Comparison of ENCODE assay signal across 13 cellular contexts in genomic region chr11:121670792-121671275, GRCh38.
DNase-seq lines count a peak whose midpoint lies in the region; ATAC-seq and TF ChIP-seq lines count a peak whose summit lies in the region.
"Had no signal": no experiment of that assay in that cellular context is flagged by ENCODE, and none has a peak within 500 bp of the region (broad histone marks: within the 10 kb centered on the region; RNA-seq: fewer than 3 reads in every experiment).

No MANE protein-coding gene starts in this region.

- H3K27ac Mint-ChIP-seq in stimulated activated memory B cell treated with anti-CD40 and anti-IgM and Interleukin-4, amounts not matched to agents 10 μg/mL and 1 μg/mL and 100 μg/mL, for 72 hours, result no peak overlapping the region
- H3K27ac Mint-ChIP-seq: activated CD4-positive, alpha-beta memory T cell treated with anti-CD3 and anti-CD28 coated beads for 36 hours had no signal

- H3K27ac ChIP-seq in KMS-11 (peak overlapping the region; percentile 87), WERI-Rb-1 (peak overlapping the region; percentile 60), layer of hippocampus (ENCODE audit: low read depth, low read length) (peak overlapping the region; percentile 71), substantia nigra (ENCODE audit: low read depth, low read length, poor library complexity, severe bottlenecking) (peak overlapping the region; percentile 76)

- DNase-seq in WERI-Rb-1 (no peak), substantia nigra (lab: John Stamatoyannopoulos, UW) (peak in 1 of 49 donors; percentile 73), AG08396 (ENCODE audit: low spot score) (no peak)
- DNase-seq in stimulated activated CD4-positive, alpha-beta T cell treated with anti-CD3 and anti-CD28 coated beads, Interleukin-4, amount 100 ng/mL, for 24 hours, result no peak
- DNase-seq in stimulated activated CD4-positive, alpha-beta T cell treated with anti-CD3 and anti-CD28 coated beads, Interleukin-15, amount 100 ng/mL, for 24 hours, result no peak
- DNase-seq: activated CD4-positive, alpha-beta memory T cell treated with anti-CD3 and anti-CD28 coated beads for 36 hours; activated effector memory CD4-positive, alpha-beta T cell treated with anti-CD3 and anti-CD28 coated beads, Interleukin-2, amount 50 U/mL, for 16 hours; kidney; NCI-H345; T-helper 9 cell had no signal

- H3K4me3 Mint-ChIP-seq in stimulated activated memory B cell treated with anti-CD40 and anti-IgM and Interleukin-4, amounts not matched to agents 10 μg/mL and 1 μg/mL and 100 μg/mL, for 72 hours, result no peak overlapping the region
- H3K4me3 Mint-ChIP-seq: activated CD4-positive, alpha-beta memory T cell treated with anti-CD3 and anti-CD28 coated beads for 36 hours had no signal

- H3K9me3 ChIP-seq in WERI-Rb-1 (ENCODE audit: severe bottlenecking), result peaks cover 5% of the 10 kb centered on the region

- TF ChIP-seq CTCF in KMS-11 (conservative IDR thresholded peaks at IDR 0.05; ENCODE audit: low read depth, low read length) (no peak), WERI-Rb-1 (IDR thresholded peaks at IDR 0.05; ENCODE audit: low read depth, low read length) (no peak)

- H3K4me1 Mint-ChIP-seq in stimulated activated memory B cell treated with anti-CD40 and anti-IgM and Interleukin-4, amounts not matched to agents 10 μg/mL and 1 μg/mL and 100 μg/mL, for 72 hours, result no peaks in the 10 kb centered on the region

- no peak for ATAC-seq in stimulated activated memory B cell treated with anti-CD40 and anti-IgM and Interleukin-4, amounts not matched to agents 10 μg/mL and 1 μg/mL and 100 μg/mL, for 72 hours

- peak overlapping the region; percentile 81 for H2AFZ ChIP-seq in KMS-11 (ENCODE audit: low read depth)

- H3K36me3 ChIP-seq in KMS-11 (ENCODE audit: insufficient read depth) (no peaks in the 10 kb centered on the region), WERI-Rb-1 (no peaks in the 10 kb centered on the region)

- H3K9me3 Mint-ChIP-seq in stimulated activated memory B cell treated with anti-CD40 and anti-IgM and Interleukin-4, amounts not matched to agents 10 μg/mL and 1 μg/mL and 100 μg/mL, for 72 hours, result no peaks in the 10 kb centered on the region
- H3K9me3 Mint-ChIP-seq: activated CD4-positive, alpha-beta memory T cell treated with anti-CD3 and anti-CD28 coated beads for 36 hours had no signal

- no peaks in the 10 kb centered on the region for H3K36me3 Mint-ChIP-seq in stimulated activated memory B cell treated with anti-CD40 and anti-IgM and Interleukin-4, amounts not matched to agents 10 μg/mL and 1 μg/mL and 100 μg/mL, for 72 hours
- H3K36me3 Mint-ChIP-seq: activated CD4-positive, alpha-beta memory T cell treated with anti-CD3 and anti-CD28 coated beads for 36 hours had no signal

- peaks cover 48% of the 10 kb centered on the region for H3K4me1 ChIP-seq in KMS-11 (ENCODE audit: low read depth, poor library complexity, severe bottlenecking)

- no peaks in the 10 kb centered on the region for H3K27me3 ChIP-seq in KMS-11 (ENCODE audit: insufficient read depth, low read depth)
- H3K27me3 ChIP-seq in WERI-Rb-1 (ENCODE audit: insufficient read depth, low read depth, severe bottlenecking), result no peaks in the 10 kb centered on the region
- no peaks in the 10 kb centered on the region for H3K27me3 ChIP-seq in layer of hippocampus (ENCODE audit: control insufficient read depth, insufficient read depth, low read length)

- H3K9ac ChIP-seq in KMS-11, result peak overlapping the region; percentile 70

- H4K20me1 ChIP-seq in KMS-11 (ENCODE audit: insufficient read depth), result no peaks in the 10 kb centered on the region

- H3K4me2 ChIP-seq in KMS-11, result peak overlapping the region; percentile 95

- peaks cover 10% of the 10 kb centered on the region for H3K27me3 Mint-ChIP-seq in stimulated activated memory B cell treated with anti-CD40 and anti-IgM and Interleukin-4, amounts not matched to agents 10 μg/mL and 1 μg/mL and 100 μg/mL, for 72 hours
- H3K27me3 Mint-ChIP-seq: activated CD4-positive, alpha-beta memory T cell treated with anti-CD3 and anti-CD28 coated beads for 36 hours had no signal

- H3K79me2 ChIP-seq in KMS-11 (ENCODE audit: insufficient read depth, low read depth), result no peaks in the 10 kb centered on the region

- H3K4me3 ChIP-seq in KMS-11 (IDR thresholded peaks at IDR 0.05; ENCODE audit: insufficient read depth, low read depth, low read length), result no peak overlapping the region
- peak overlapping the region; percentile 38 for H3K4me3 ChIP-seq in WERI-Rb-1 (ENCODE audit: low read depth, low read length)
